12 cellular contexts compared by ENCODE assay signal in genomic region chr4:53476232-53477037, GRCh38.
DNase-seq lines count a peak whose midpoint lies in the region; ATAC-seq and TF ChIP-seq lines count a peak whose summit lies in the region.
"Had no signal": no experiment of that assay in that cellular context is flagged by ENCODE, and none has a peak within 500 bp of the region (broad histone marks: within the 10 kb centered on the region; RNA-seq: fewer than 3 reads in every experiment).

No MANE protein-coding gene starts in this region.

- no peak for TF ChIP-seq CTCF in heart left ventricle (IDR thresholded peaks at IDR 0.05)
- no peak for TF ChIP-seq CTCF in tibial artery (IDR thresholded peaks at IDR 0.05)

- peak overlapping the region in 1 of 12 donors; percentile 38 for H3K27ac ChIP-seq in heart left ventricle
- peak overlapping the region; percentile 29 for H3K27ac ChIP-seq in angular gyrus (ENCODE audit: low read depth, low read length)
- peak overlapping the region; percentile 87 for H3K27ac ChIP-seq in iPS DF 6.9 (ENCODE audit: low read length)
- H3K27ac ChIP-seq in tibial artery = peak overlapping the region in 1 of 2 donors; percentile 3

- WGBS in heart left ventricle, 4 donors = 80 to 86% (median 83%) methylated on average over 10 of the region's 10 CpGs
- no CpG with 5 or more reads among the region's 10 CpGs for WGBS in iPS DF 6.9 (ENCODE audit: insufficient coverage, insufficient read length)

- H3K4me3 ChIP-seq in heart left ventricle = no peak overlapping the region
- no peak overlapping the region for H3K4me3 ChIP-seq in iPS DF 6.9 (ENCODE audit: low read length)
- H3K4me3 ChIP-seq in tibial artery = no peak overlapping the region

- peak in 2 of 5 donors; percentile 17 to 33 for DNase-seq in heart left ventricle
- no peak for DNase-seq in Right ventricle myocardium inferior (ENCODE audit: missing footprints)
- no peak for DNase-seq in iPS DF 6.9 (ENCODE audit: low read depth, low spot score)
- peak; percentile 55 to 78 for DNase-seq in tibial artery
- DNase-seq in posterior cingulate gyrus = no peak
- DNase-seq: 8988T; activated CD4-positive, CD25-positive, alpha-beta regulatory T cell; KBM-7; NCI-H748 treated with DMSO at 0.1 percent for 48 hours had no signal

- H3K27me3 ChIP-seq in heart left ventricle = no peaks in the 10 kb centered on the region
- H3K27me3 ChIP-seq in iPS DF 6.9 (ENCODE audit: control insufficient read depth, insufficient read depth, low read length) = no peaks in the 10 kb centered on the region
- no peaks in the 10 kb centered on the region for H3K27me3 ChIP-seq in tibial artery

- TF ChIP-seq POLR2A in heart left ventricle (IDR thresholded peaks at IDR 0.05) = no peak

- ATAC-seq in heart left ventricle (peak in 3 of 4 donors; percentile 63 to 82 (median 81)), Right ventricle myocardium inferior (no peak), GM21825 (IDR thresholded peaks at IDR 0.05; ENCODE audit: unreplicated experiment) (no peak), HG03571 (IDR thresholded peaks at IDR 0.05; ENCODE audit: unreplicated experiment) (no peak)

- H3K9me3 ChIP-seq in heart left ventricle = peaks cover 0 to 3% (median 0%) of the 10 kb centered on the region in 12 donors
- no peaks in the 10 kb centered on the region for H3K9me3 ChIP-seq in iPS DF 6.9 (ENCODE audit: control insufficient read depth, insufficient read depth, low read length)
- H3K9me3 ChIP-seq in tibial artery = no peaks in the 10 kb centered on the region

- intact Hi-C loops in heart left ventricle (cut with DNase I) (no loop called here), Right ventricle myocardium inferior (cut with DNase I) (no loop called here), tibial artery (cut with DNase I; ENCODE audit: low total_unique reads) (no loop called here), posterior cingulate gyrus (cut with DNase I) (no loop called here)

- peaks cover 0 to 27% (median 0%) of the 10 kb centered on the region in 9 donors for H3K36me3 ChIP-seq in heart left ventricle
- H3K36me3 ChIP-seq in iPS DF 6.9 (ENCODE audit: control insufficient read depth, insufficient read depth, low read length) = no peaks in the 10 kb centered on the region
- H3K36me3 ChIP-seq in tibial artery = peaks cover 0 to 3% (median 0%) of the 10 kb centered on the region in 3 donors

- H3K4me1 ChIP-seq in heart left ventricle (peaks cover 0 to 7% (median 0%) of the 10 kb centered on the region in 12 donors), iPS DF 6.9 (ENCODE audit: control insufficient read depth, insufficient read depth, low read length) (peaks cover 7% of the 10 kb centered on the region; the same call in 1 of the 2 replicates), tibial artery (no peaks in the 10 kb centered on the region)

Comparison
In these comparisons a context has a peak if more than half of its experiments do, and no peak if none do; other contexts are left out.
1. ATAC-seq: peak in heart left ventricle (3 of 4); none in Right ventricle myocardium inferior (single experiment), GM21825 (single experiment) and HG03571 (single experiment).
2. DNase-seq: peak in tibial artery (2 of 2); none in Right ventricle myocardium inferior (single experiment), iPS DF 6.9 (single experiment) and posterior cingulate gyrus (0 of 10).